11 cellular contexts compared by ENCODE assay signal in the genomic region with DNA sequence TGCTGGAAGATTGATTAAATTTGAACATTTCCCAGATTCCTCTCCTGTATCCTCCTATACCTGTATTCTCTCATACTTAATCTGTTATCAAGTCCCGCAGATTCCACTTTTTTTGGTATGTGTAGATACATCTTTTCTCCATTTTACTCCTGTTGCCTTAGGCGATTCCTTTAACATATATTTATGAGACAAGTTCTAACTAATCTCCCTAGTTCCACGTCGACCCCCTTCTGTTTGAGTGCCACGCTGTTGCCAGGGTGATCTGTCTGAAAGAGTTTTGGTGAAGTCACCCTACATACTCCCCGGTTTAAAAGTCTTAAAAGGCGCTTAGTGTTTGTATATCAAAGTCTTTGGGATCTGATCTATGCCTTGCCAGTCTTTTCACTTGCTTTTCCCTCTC. TPM values are rescaled to one million over a fixed set of nuclear protein-coding genes. Genes with fewer than 3 reads are reported as not detected.
DNase-seq lines count a peak whose midpoint lies in the region; ATAC-seq and TF ChIP-seq lines count a peak whose summit lies in the region.
"Had no signal": no experiment of that assay in that cellular context is flagged by ENCODE, and none has a peak within 500 bp of the region (broad histone marks: within the 10 kb centered on the region; RNA-seq: fewer than 3 reads in every experiment).

No MANE protein-coding gene starts in this region.

- H3K4me2 ChIP-seq in DND-41 (ENCODE audit: insufficient read depth, low read length) (peak overlapping the region; percentile 80; the same call in 1 of the 2 replicates), neural progenitor cell (peak overlapping the region; percentile 74)

- peaks cover 22 to 27% of the 10 kb centered on the region in 2 donors for H3K4me1 Mint-ChIP-seq in effector memory CD8-positive, alpha-beta T cell (ENCODE audit: low read depth in 2 of 2)
- H3K4me1 Mint-ChIP-seq in neural progenitor cell = peaks cover 17% of the 10 kb centered on the region

- intact Hi-C loops in Panc1 (cut with micrococcal nuclease; ENCODE audit: unreplicated experiment) = loop anchor here (10.0 kb wide), 1 partner anchor 184 kb away; no protein-coding TSS in a partner anchor
- intact Hi-C loops in sciatic nerve (cut with DNase I) = no loop called here

- H3K27ac ChIP-seq in DND-41 (ENCODE audit: low read length) (no peak overlapping the region), Panc1 (ENCODE audit: low read length) (0 out of 2 replicates have a peak overlapping the region, but pooled peaks have one; percentile 20), neural progenitor cell (no peak overlapping the region), RWPE1 (no peak overlapping the region)
- H3K27ac ChIP-seq: prostate gland had no signal

- CTCF ChIA-PET in Panc1 (lab: Charles Lee) = no interaction called here
- CTCF ChIA-PET in RWPE1 (lab: Yijun Ruan, JAX) = no interaction called here

- H3K4me3 Mint-ChIP-seq in effector memory CD8-positive, alpha-beta T cell = peak overlapping the region; percentile 42 to 72
- H3K4me3 Mint-ChIP-seq in neural progenitor cell = peak overlapping the region; percentile 58

- no peak for TF ChIP-seq CTCF in DND-41 (IDR thresholded peaks at IDR 0.05; ENCODE audit: borderline replicate concordance, extremely low read depth, low read length, poor library complexity, severe bottlenecking)
- no peak for TF ChIP-seq CTCF in Panc1 (IDR thresholded peaks at IDR 0.05)
- no peak for TF ChIP-seq CTCF in neural progenitor cell (IDR thresholded peaks at IDR 0.05)
- no peak for TF ChIP-seq CTCF in RWPE1 (conservative IDR thresholded peaks at IDR 0.05; ENCODE audit: low read depth)

- BruUV-seq in Panc1 (replicated peaks; lab: Mats Ljungman, UMichigan) = no TSS peak

- H3K9me3 ChIP-seq in DND-41 (ENCODE audit: insufficient read depth, low read length, severe bottlenecking) = no peaks in the 10 kb centered on the region
- H3K9me3 ChIP-seq in Panc1 (ENCODE audit: control insufficient read depth, insufficient read depth, low read depth, low read length) = no peaks in the 10 kb centered on the region
- no peaks in the 10 kb centered on the region for H3K9me3 ChIP-seq in neural progenitor cell (ENCODE audit: low read depth)
- H3K9me3 ChIP-seq: prostate gland had no signal

- H3K27me3 ChIP-seq in DND-41 (ENCODE audit: insufficient read depth, low read length, poor library complexity) (no peaks in the 10 kb centered on the region), Panc1 (ENCODE audit: control insufficient read depth, insufficient read depth, low read length) (no peaks in the 10 kb centered on the region), neural progenitor cell (no peaks in the 10 kb centered on the region)

- no peaks in the 10 kb centered on the region for H3K27me3 Mint-ChIP-seq in effector memory CD8-positive, alpha-beta T cell
- peaks cover 7% of the 10 kb centered on the region for H3K27me3 Mint-ChIP-seq in neural progenitor cell (ENCODE audit: insufficient read depth, low read depth)

- in situ Hi-C loops in Panc1 (cut with HindIII; ENCODE audit: low pct_unique_long_range_greater_than_20kb, low sequenced_read_pairs) = no loop called here

- DNase-seq in DND-41 (no peak), Panc1 (ENCODE audit: low read depth, low spot score) (no peak), neural progenitor cell (ENCODE audit: low spot score) (no peak), RWPE1 (ENCODE audit: low spot score) (no peak), NAMALWA (ENCODE audit: low spot score) (no peak), sciatic nerve (ENCODE audit: low spot score) (no peak)
- DNase-seq in effector memory CD8-positive, alpha-beta T cell = no peak
- DNase-seq: GF-D8 had no signal

- H2AFZ ChIP-seq in DND-41 (ENCODE audit: low read depth, low read length) (no peak overlapping the region), neural progenitor cell (replicated peaks) (no peak overlapping the region)

- H3K4me1 ChIP-seq in DND-41 (ENCODE audit: insufficient read depth, low read length) (peaks cover 41% of the 10 kb centered on the region), Panc1 (ENCODE audit: control insufficient read depth, insufficient read depth, low read length) (peaks cover 12% of the 10 kb centered on the region; the same call in 1 of the 2 replicates), neural progenitor cell (no peaks in the 10 kb centered on the region)
- H3K4me1 ChIP-seq: prostate gland had no signal

- ATAC-seq in DND-41 (ENCODE audit: insufficient read depth, low read depth) (no peak), Panc1 (no peak), GM18907 (IDR thresholded peaks at IDR 0.05; ENCODE audit: unreplicated experiment) (no peak), sciatic nerve (no peak)
- no peak for ATAC-seq in effector memory CD8-positive, alpha-beta T cell (replicated peaks)
- ATAC-seq: esophagus mucosa had no signal

- H3K36me3 ChIP-seq in DND-41 (ENCODE audit: insufficient read depth, low read length) = peaks cover 18% of the 10 kb centered on the region
- H3K36me3 ChIP-seq in Panc1 (ENCODE audit: control insufficient read depth, insufficient read depth, low read length) = peaks cover 12% of the 10 kb centered on the region
- no peaks in the 10 kb centered on the region for H3K36me3 ChIP-seq in neural progenitor cell
- H3K36me3 ChIP-seq: prostate gland had no signal

- H3K27ac Mint-ChIP-seq in effector memory CD8-positive, alpha-beta T cell = peak overlapping the region; percentile 68 to 86
- H3K27ac Mint-ChIP-seq in neural progenitor cell = no peak overlapping the region

- peaks cover 48% of the 10 kb centered on the region for H3K36me3 Mint-ChIP-seq in effector memory CD8-positive, alpha-beta T cell (ENCODE audit: insufficient read depth)
- H3K36me3 Mint-ChIP-seq in neural progenitor cell = no peaks in the 10 kb centered on the region

- H3K9me3 Mint-ChIP-seq in effector memory CD8-positive, alpha-beta T cell = no peaks in the 10 kb centered on the region
- H3K9me3 Mint-ChIP-seq in neural progenitor cell = peaks cover 2% of the 10 kb centered on the region

- H4K20me1 ChIP-seq in DND-41 (ENCODE audit: insufficient read depth, low read length) = peaks cover 8% of the 10 kb centered on the region
- no peaks in the 10 kb centered on the region for H4K20me1 ChIP-seq in neural progenitor cell (ENCODE audit: low read depth)

- POLR2A ChIA-PET in Panc1 (lab: Charles Lee) = no interaction called here
- POLR2A ChIA-PET in RWPE1 (lab: Yijun Ruan, JAX; ENCODE audit: low non-redundant PET) = no interaction called here

- H3K4me3 ChIP-seq in DND-41 (ENCODE audit: low read depth in 1 of 2, low read length in 2 of 2) = no peak overlapping the region; a peak in 1 of 4 replicates
- H3K4me3 ChIP-seq in Panc1 (ENCODE audit: low read depth in 2 of 2, low read length in 2 of 2) = peak overlapping the region; percentile 15 to 99; a peak in 3 of 4 replicates
- no peak overlapping the region for H3K4me3 ChIP-seq in neural progenitor cell
- H3K4me3 ChIP-seq: prostate gland had no signal

- H3K9ac ChIP-seq in DND-41 (ENCODE audit: low read depth, low read length) (no peak overlapping the region), neural progenitor cell (no peak overlapping the region)

- H3F3A ChIP-seq in neural progenitor cell (ENCODE audit: low read depth) = peaks cover 13% of the 10 kb centered on the region

- peaks cover 62% of the 10 kb centered on the region for H3K79me2 ChIP-seq in DND-41 (ENCODE audit: insufficient read depth, low read length)
- H3K79me2 ChIP-seq in neural progenitor cell (ENCODE audit: low read depth) = peaks cover 66% of the 10 kb centered on the region

RNA-seq across cellular contexts. Expression of gene HNRNPH2, which starts 2.4 kb away (rescaled TPM):
- total RNA-seq in Panc1 (2021; ENCODE audit: unreplicated experiment) = 91.5 TPM
- 85.6 TPM for polyA plus RNA-seq in Panc1 (2012; ENCODE audit: insufficient read length)
- 64.5 and 93.3 TPM in 2 replicates for total RNA-seq in neural progenitor cell (ENCODE audit: low replicate concordance)
- total RNA-seq in sciatic nerve = 57.9 TPM

RNA-seq across cellular contexts. Expression of gene GLA, which starts 2.7 kb away (rescaled TPM):
- total RNA-seq in Panc1 (2021; ENCODE audit: unreplicated experiment) (115 TPM), neural progenitor cell (ENCODE audit: low replicate concordance) (45.0 and 48.3 TPM in 2 replicates), sciatic nerve (19.9 TPM)
- 55.5 TPM for polyA plus RNA-seq in Panc1 (2012; ENCODE audit: insufficient read length)

RNA-seq across cellular contexts. Expression of gene RPL36A, which starts 19.6 kb away (rescaled TPM):
- total RNA-seq in Panc1 (2021; ENCODE audit: unreplicated experiment) = 308 TPM
- polyA plus RNA-seq in Panc1 (2012; ENCODE audit: insufficient read length) = 580 TPM
- 2,927 and 6,478 TPM in 2 replicates for total RNA-seq in neural progenitor cell (ENCODE audit: low replicate concordance)
- 172 TPM for total RNA-seq in sciatic nerve

RNA-seq across cellular contexts. Expression of gene BTK, which starts 24.5 kb away (rescaled TPM):
- total RNA-seq in Panc1 (2021; ENCODE audit: unreplicated experiment) (not detected), neural progenitor cell (ENCODE audit: low replicate concordance) (0.03 TPM in 1 of 2 replicates, not detected in the other), sciatic nerve (9.7 TPM)
- polyA plus RNA-seq in Panc1 (2012; ENCODE audit: insufficient read length) = not detected

Comparison
In these comparisons a context has a peak if more than half of its experiments do, and no peak if none do; other contexts are left out.
1. H3K4me3 ChIP-seq: peak in Panc1 (2 of 2); none in DND-41 (0 of 2) and neural progenitor cell (single experiment).